In the genomic region with DNA sequence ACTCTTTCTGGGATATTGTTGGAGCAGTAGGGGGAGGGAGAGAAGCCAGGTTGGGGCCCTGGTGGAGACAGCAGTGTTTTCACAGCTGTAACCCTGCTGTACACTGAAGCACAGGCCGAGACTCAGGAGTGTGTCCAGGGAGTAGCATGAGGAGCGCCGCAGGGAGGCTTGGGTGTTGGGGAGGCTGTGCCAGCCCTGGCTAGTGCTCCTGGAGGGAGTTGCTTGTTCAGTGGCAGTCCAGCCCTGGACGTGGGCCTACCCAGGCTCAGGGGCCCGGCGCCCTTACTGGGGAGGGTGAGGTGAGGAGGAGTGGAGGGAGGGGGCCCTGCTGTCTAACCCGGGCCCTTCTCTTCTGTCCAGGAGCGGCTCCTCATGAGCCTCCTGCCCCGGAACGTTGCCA, we compare ENCODE assay signal across 23 cellular contexts. TPM values are rescaled to one million over a fixed set of nuclear protein-coding genes. Genes with fewer than 3 reads are reported as not detected.
DNase-seq lines count a peak whose midpoint lies in the region; ATAC-seq, FAIRE-seq and TF ChIP-seq lines count a peak whose summit lies in the region.
"Had no signal": no experiment of that assay in that cellular context is flagged by ENCODE, and none has a peak within 500 bp of the region (broad histone marks: within the 10 kb centered on the region; RNA-seq: fewer than 3 reads in every experiment).

No MANE protein-coding gene starts in this region.

- H4K20me1 ChIP-seq in HepG2 (ENCODE audit: insufficient read depth, low read length), result no peaks in the 10 kb centered on the region

- H3K36me3 ChIP-seq in right lobe of liver (no peaks in the 10 kb centered on the region), HepG2 (replicated peaks in 1 of 2; ENCODE audit: control insufficient read depth in 1 of 2, insufficient read depth in 2 of 2, low read length in 2 of 2) (no peaks in the 10 kb centered on the region)
- H3K36me3 ChIP-seq: MG63, Peyer's patch, SJCRH30 had no signal

- DNase-seq in right lobe of liver (peak in 2 of 3 donors; percentile 27 to 32), HepG2 (ENCODE audit: low spot score) (no peak), iPS-NIHi7 (ENCODE audit: extremely low spot score) (peak; percentile 4), neural crest cell (ENCODE audit: low read depth, low spot score) (no peak), urothelium cell line (ENCODE audit: low spot score) (peak; percentile 1), NCI-H345 treated with DMSO at 0.1 percent for 48 hours (lab: John Stamatoyannopoulos, UW; ENCODE audit: unreplicated experiment) (no peak), C1 segment of cervical spinal cord (lab: John Stamatoyannopoulos, UW) (no peak)
- DNase-seq: Caco-2; CD4-positive, alpha-beta memory T cell; H9; HFFc6; MG63; NCI-H1048; NCI-H1417 treated with DMSO at 0.1 percent for 48 hours; NCI-H187; NCI-H2107; NCI-H524 treated with DMSO at 0.1 percent for 48 hours; NCI-H82; Peyer's patch; SJCRH30 had no signal

- H3K27me3 Mint-ChIP-seq in neural crest cell (ENCODE audit: low read depth), result no peaks in the 10 kb centered on the region

- ATAC-seq in right lobe of liver (peak in 1 of 4 donors; percentile 27), HepG2 (no peak), HG03378 (IDR thresholded peaks at IDR 0.05; ENCODE audit: unreplicated experiment) (no peak)
- ATAC-seq: K562 had no signal

- CTCF ChIA-PET in HepG2 (lab: Yijun Ruan, JAX; ENCODE audit: low intra/inter-chr PET ratio, low total read pairs), result no interaction called here

- no peak overlapping the region for H3K4me3 Mint-ChIP-seq in neural crest cell
- H3K4me3 Mint-ChIP-seq: CD4-positive, alpha-beta memory T cell; H9; HFFc6 had no signal

- FAIRE-seq in HepG2 (lab: Jason Lieb, UNC) (no peak), urothelium cell line (lab: Jason Lieb, UNC) (peak; percentile 13)
- FAIRE-seq: GM12891, K562 had no signal

- no peak for TF ChIP-seq POLR2A in right lobe of liver (IDR thresholded peaks at IDR 0.05)
- TF ChIP-seq POLR2A in HepG2 (IDR thresholded peaks at IDR 0.05; ENCODE audit: insufficient read depth in 1 of 2, low read depth in 2 of 2, low read length in 2 of 2), result no peak

- H3K79me2 ChIP-seq in HepG2 (ENCODE audit: insufficient read depth, low read length), result no peaks in the 10 kb centered on the region

- peaks cover 57% of the 10 kb centered on the region for H3K36me3 Mint-ChIP-seq in neural crest cell (ENCODE audit: low read depth)

- TF ChIP-seq CTCF in right lobe of liver (IDR thresholded peaks at IDR 0.05), result no peak
- no peak for TF ChIP-seq CTCF in HepG2 (CRISPR knock-in tag; IDR thresholded peaks at IDR 0.05)
- TF ChIP-seq CTCF in neural crest cell (conservative IDR thresholded peaks at IDR 0.05), result no peak

- H3K27me3 ChIP-seq in right lobe of liver (no peaks in the 10 kb centered on the region), HepG2 (ENCODE audit: control insufficient read depth in 1 of 2, insufficient read depth in 2 of 2, low read length in 2 of 2) (no peaks in the 10 kb centered on the region)
- H3K27me3 ChIP-seq: MG63, Peyer's patch, SJCRH30 had no signal

- TF ChIP-seq EP300 in HepG2 (IDR thresholded peaks at IDR 0.05; ENCODE audit: low read depth in 2 of 2, low read length in 2 of 2), result no peak
- no peak for TF ChIP-seq EP300 in HepG2 (CRISPR knock-in tag; IDR thresholded peaks at IDR 0.05; ENCODE audit: borderline replicate concordance)

- POLR2A ChIA-PET in HepG2 (lab: Yijun Ruan, JAX), result no interaction called here

- no peaks in the 10 kb centered on the region for H3K4me1 Mint-ChIP-seq in neural crest cell
- H3K4me1 Mint-ChIP-seq: CD4-positive, alpha-beta memory T cell; H9 had no signal

- H3K9me3 Mint-ChIP-seq in neural crest cell, result peaks cover 20% of the 10 kb centered on the region

- no peak for TF ChIP-seq RAD21 in HepG2 (CRISPR knock-in tag; IDR thresholded peaks at IDR 0.05)

- H3K4me1 ChIP-seq in right lobe of liver (no peaks in the 10 kb centered on the region), HepG2 (ENCODE audit: insufficient read depth, low read length) (no peaks in the 10 kb centered on the region)
- H3K4me1 ChIP-seq: Caco-2, Peyer's patch, SJCRH30 had no signal

- intact Hi-C loops in right lobe of liver (cut with DNase I) (no loop called here), HepG2 (cut with micrococcal nuclease; ENCODE audit: unreplicated experiment) (no loop called here)

- no peak overlapping the region for H3K9ac ChIP-seq in HepG2 (ENCODE audit: insufficient read depth, low read depth, low read length)

- H3K9me3 ChIP-seq in right lobe of liver (no peaks in the 10 kb centered on the region), HepG2 (ENCODE audit: low read length) (0 out of 2 replicates have a peak, but pooled peaks cover 2% of the 10 kb centered on the region)
- H3K9me3 ChIP-seq: MG63, Peyer's patch, SJCRH30 had no signal

- WGBS in right lobe of liver (ENCODE audit: insufficient coverage, low coverage, low lambda C conversion rate, missing lambda C conversion rate), result 78% methylated on average over 3 of the region's 10 CpGs
- 58% methylated on average over 2 of the region's 10 CpGs for WGBS in HepG2 (ENCODE audit: low lambda C conversion rate)

- no peak overlapping the region for H3K4me3 ChIP-seq in right lobe of liver
- no peak overlapping the region for H3K4me3 ChIP-seq in HepG2 (replicated peaks in 1 of 3; ENCODE audit: insufficient read depth in 1 of 3, low read depth in 2 of 3, low read length in 3 of 3)
- H3K4me3 ChIP-seq: K562, MG63, Peyer's patch, SJCRH30 had no signal

- no peak overlapping the region for H3K4me2 ChIP-seq in HepG2 (ENCODE audit: low read depth, low read length)

- no peak overlapping the region for H2AFZ ChIP-seq in HepG2 (ENCODE audit: low read length)

- H3K27ac ChIP-seq in right lobe of liver (no peak overlapping the region), HepG2 (ENCODE audit: extremely low read length, insufficient read depth, low read length) (no peak overlapping the region)
- H3K27ac ChIP-seq: Peyer's patch, SJCRH30 had no signal

- in situ Hi-C loops in HepG2 (cut with HindIII; ENCODE audit: extremely low pct_ligation_motif_present, low pct_unique_long_range_greater_than_20kb), result no loop called here

- H3K27ac Mint-ChIP-seq in neural crest cell (ENCODE audit: unreplicated experiment), result peak overlapping the region; percentile 44
- H3K27ac Mint-ChIP-seq: HFFc6 had no signal

- BruUV-seq in HepG2 (replicated peaks; lab: Mats Ljungman, UMichigan), result no TSS peak

TF ChIP-seq in HepG2, 621 proteins besides CTCF, POLR2A, EP300 and RAD21 (continues in another document):
- TF ChIP-seq TMF1 (CRISPR knock-in tag; IDR thresholded peaks at IDR 0.05; ENCODE audit: low read depth), result no peak
- no peak for TF ChIP-seq ZNF430 (CRISPR knock-in tag; IDR thresholded peaks at IDR 0.05)
- TF ChIP-seq, protein P1, sequence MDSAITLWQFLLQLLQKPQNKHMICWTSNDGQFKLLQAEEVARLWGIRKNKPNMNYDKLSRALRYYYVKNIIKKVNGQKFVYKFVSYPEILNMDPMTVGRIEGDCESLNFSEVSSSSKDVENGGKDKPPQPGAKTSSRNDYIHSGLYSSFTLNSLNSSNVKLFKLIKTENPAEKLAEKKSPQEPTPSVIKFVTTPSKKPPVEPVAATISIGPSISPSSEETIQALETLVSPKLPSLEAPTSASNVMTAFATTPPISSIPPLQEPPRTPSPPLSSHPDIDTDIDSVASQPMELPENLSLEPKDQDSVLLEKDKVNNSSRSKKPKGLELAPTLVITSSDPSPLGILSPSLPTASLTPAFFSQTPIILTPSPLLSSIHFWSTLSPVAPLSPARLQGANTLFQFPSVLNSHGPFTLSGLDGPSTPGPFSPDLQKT (CRISPR knock-in tag; IDR thresholded peaks at IDR 0.05; ENCODE audit: borderline replicate concordance), result no peak
- TF ChIP-seq ZNF235 (CRISPR knock-in tag; IDR thresholded peaks at IDR 0.05; ENCODE audit: borderline replicate concordance), result no peak
- no peak for TF ChIP-seq ZNF124 (CRISPR knock-in tag; IDR thresholded peaks at IDR 0.05)

RNA-seq across cellular contexts. Expression of a gene that starts 35.9 kb away (rescaled TPM):
- total RNA-seq in right lobe of liver (10 to 100 TPM in 2 of 6 experiments, 1 to 10 TPM in 4; 7.2 to 17.6 (median 9.3) TPM), HepG2 (2016; rRNA removed; fragmentation: Illumina TruSeq; extraction: Trizol) (0.80 and 1.5 TPM in 2 replicates), neural crest cell (13.7 and 14.2 TPM in 2 replicates)
- 0.81 and 1.2 TPM in 2 replicates for total RNA-seq in HepG2 (2016; cell fraction: cytosol; rRNA removed; fragmentation: Illumina TruSeq; extraction: Trizol; ENCODE audit: low read depth)
- total RNA-seq in HepG2 (2016; cell fraction: insoluble cytoplasmic fraction; rRNA removed; fragmentation: Illumina TruSeq; extraction: Trizol), result 0.76 and 0.89 TPM in 2 replicates
- total RNA-seq in HepG2 (2016; cell fraction: membrane; rRNA removed; fragmentation: Illumina TruSeq; extraction: Trizol), result 1.7 and 1.9 TPM in 2 replicates
- 0.63 and 1.2 TPM in 2 replicates for total RNA-seq in HepG2 (2016; cell fraction: nucleus; rRNA removed; fragmentation: Illumina TruSeq; extraction: Trizol)
- 1.0 and 1.2 TPM in 2 replicates for polyA plus RNA-seq in HepG2 (2011; rRNA removed)
- polyA plus RNA-seq in HepG2 (2011; cell fraction: cytosol; rRNA removed), result 1.2 and 1.4 TPM in 2 replicates
- 1.0 TPM in 2 replicates for polyA plus RNA-seq in HepG2 (2011; cell fraction: nucleus; rRNA removed)
- polyA plus RNA-seq in HepG2 (2012), result 0.47 and 0.72 TPM in 2 replicates
- 1.3 TPM in 2 replicates for polyA plus RNA-seq in HepG2 (2016; cell fraction: cytosol; fragmentation: Illumina TruSeq; extraction: Trizol; ENCODE audit: low read depth)
- polyA plus RNA-seq in HepG2 (2016; cell fraction: insoluble cytoplasmic fraction; fragmentation: Illumina TruSeq; extraction: Trizol; ENCODE audit: low read depth), result 0.51 and 0.62 TPM in 2 replicates
- polyA plus RNA-seq in HepG2 (2016; cell fraction: membrane; fragmentation: Illumina TruSeq; extraction: Trizol; ENCODE audit: low read depth), result 1.5 and 1.6 TPM in 2 replicates
- 0.71 and 1.2 TPM in 2 replicates for polyA plus RNA-seq in HepG2 (2016; cell fraction: nucleus; fragmentation: Illumina TruSeq; extraction: Trizol; ENCODE audit: insufficient read depth, low read depth)
- polyA minus RNA-seq in HepG2 (2011; rRNA and poly(A)+ RNA removed; ENCODE audit: low replicate concordance), result 1.9 TPM in 1 of 2 replicates, not detected in the other
- polyA minus RNA-seq in HepG2 (2011; cell fraction: cytosol; rRNA and poly(A)+ RNA removed), result 0.30 and 0.35 TPM in 2 replicates
- 0.64 and 1.6 TPM in 2 replicates for polyA minus RNA-seq in HepG2 (2011; cell fraction: nucleus; rRNA and poly(A)+ RNA removed)
- total RNA-seq: CD4-positive, alpha-beta memory T cell; SJCRH30 had no signal

Comparison
In these comparisons a context has a peak if more than half of its experiments do, and no peak if none do; other contexts are left out.
1. DNase-seq: peak in right lobe of liver (2 of 3), iPS-NIHi7 (single experiment) and urothelium cell line (single experiment); none in HepG2 (single experiment), neural crest cell (single experiment), NCI-H345 treated with DMSO at 0.1 percent for 48 hours (single experiment) and C1 segment of cervical spinal cord (0 of 14).